ENCODE assay signal across 8 cellular contexts in the genomic region with DNA sequence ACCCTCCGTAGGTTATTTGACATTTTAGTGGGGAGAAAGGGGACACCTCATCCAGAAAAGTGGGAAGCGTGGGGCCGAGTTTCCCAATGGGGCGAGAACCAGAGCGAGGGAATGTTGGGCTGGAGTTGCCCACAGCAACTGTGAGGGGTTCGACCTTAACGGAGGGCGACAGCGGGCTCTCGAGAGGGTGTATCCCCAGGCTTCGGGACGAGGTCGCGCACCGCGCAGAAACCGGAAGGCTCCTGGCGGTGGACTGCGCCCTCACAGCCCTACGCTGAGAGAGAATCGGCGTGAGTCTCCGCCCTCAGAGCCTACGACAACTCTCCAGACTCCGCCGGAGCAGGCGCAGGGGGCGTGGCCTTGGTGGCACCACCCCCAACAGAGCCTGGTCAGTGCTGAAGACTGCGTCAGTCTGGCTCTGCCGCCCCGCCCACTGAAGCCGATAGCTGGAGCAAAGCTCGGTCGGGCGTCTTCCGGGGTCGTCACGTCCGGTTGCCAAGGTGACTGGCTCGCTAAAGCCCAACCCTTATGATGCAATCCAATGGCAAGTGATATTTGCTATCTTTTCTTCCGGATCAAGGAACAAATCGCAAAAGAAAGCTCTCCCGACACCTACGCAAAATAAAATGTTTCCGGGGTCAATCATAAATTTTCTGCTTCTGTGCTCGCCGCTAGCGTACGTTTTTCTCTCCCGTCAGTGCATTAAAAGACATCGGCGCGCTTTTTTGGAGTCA. TPM values are rescaled to one million over a fixed set of nuclear protein-coding genes. Genes with fewer than 3 reads are reported as not detected.
A peak's percentile ranks its signal among the peaks of the same experiment; 100 is the strongest.
DNase-seq lines count a peak whose midpoint lies in the region; ATAC-seq and TF ChIP-seq lines count a peak whose summit lies in the region.

A gene with protein sequence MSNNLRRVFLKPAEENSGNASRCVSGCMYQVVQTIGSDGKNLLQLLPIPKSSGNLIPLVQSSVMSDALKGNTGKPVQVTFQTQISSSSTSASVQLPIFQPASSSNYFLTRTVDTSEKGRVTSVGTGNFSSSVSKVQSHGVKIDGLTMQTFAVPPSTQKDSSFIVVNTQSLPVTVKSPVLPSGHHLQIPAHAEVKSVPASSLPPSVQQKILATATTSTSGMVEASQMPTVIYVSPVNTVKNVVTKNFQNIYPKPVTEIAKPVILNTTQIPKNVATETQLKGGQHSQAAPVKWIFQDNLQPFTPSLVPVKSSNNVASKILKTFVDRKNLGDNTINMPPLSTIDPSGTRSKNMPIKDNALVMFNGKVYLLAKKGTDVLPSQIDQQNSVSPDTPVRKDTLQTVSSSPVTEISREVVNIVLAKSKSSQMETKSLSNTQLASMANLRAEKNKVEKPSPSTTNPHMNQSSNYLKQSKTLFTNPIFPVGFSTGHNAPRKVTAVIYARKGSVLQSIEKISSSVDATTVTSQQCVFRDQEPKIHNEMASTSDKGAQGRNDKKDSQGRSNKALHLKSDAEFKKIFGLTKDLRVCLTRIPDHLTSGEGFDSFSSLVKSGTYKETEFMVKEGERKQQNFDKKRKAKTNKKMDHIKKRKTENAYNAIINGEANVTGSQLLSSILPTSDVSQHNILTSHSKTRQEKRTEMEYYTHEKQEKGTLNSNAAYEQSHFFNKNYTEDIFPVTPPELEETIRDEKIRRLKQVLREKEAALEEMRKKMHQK (minus strand): TSS at position 257 of the 734 bp plus-strand sequence. CDS start 234 bp downstream, at position 23.

- peaks cover 4 to 29% (median 17%) of the 10 kb centered on the region in 4 donors for H3K9me3 ChIP-seq in liver (ENCODE audit: control insufficient read depth in 4 of 4, low read length in 3 of 4)

- DNase-seq in NCI-H774 (lab: John Stamatoyannopoulos, UW) (peak; percentile 96), dermis microvascular lymphatic vessel endothelial cell (ENCODE audit: low read depth in 2 of 2) (peak; percentile 98 to 100)
- DNase-seq in activated CD4-positive, alpha-beta T cell treated with anti-CD3 and anti-CD28 coated beads, Interleukin-2, amount 50 U/mL, for 48 hours, result peak; percentile 100
- DNase-seq in stimulated activated CD4-positive, alpha-beta T cell treated with anti-CD3 and anti-CD28 coated beads, Interleukin-4, amount 100 ng/mL, for 24 hours, result peak; percentile 100

- no peak for TF ChIP-seq RAD21 in liver (IDR thresholded peaks at IDR 0.05)

- H3K9ac ChIP-seq in liver (ENCODE audit: low read depth in 1 of 2, low read length in 2 of 2), result peak within 1 kb of the TSS; percentile 40 to 78

- peak; percentile 94 for ATAC-seq in GM19351 (IDR thresholded peaks at IDR 0.05; ENCODE audit: unreplicated experiment)
- peak; percentile 97 for ATAC-seq in HG03521 (IDR thresholded peaks at IDR 0.05; ENCODE audit: unreplicated experiment)

- 3% methylated on average over 53 of the region's 53 CpGs for WGBS in liver

- peaks cover 0 to 15% (median 6%) of the 10 kb centered on the region in 4 donors for H3K4me1 ChIP-seq in liver (ENCODE audit: control insufficient read depth in 4 of 4, insufficient read depth in 4 of 4, low read length in 3 of 4)

- H3K27ac ChIP-seq in C4-2B (peak within 1 kb of the TSS; percentile 77), liver (ENCODE audit: low read depth in 1 of 2, low read length in 2 of 2) (peak within 1 kb of the TSS; percentile 90 to 94)

- H3K36me3 ChIP-seq in liver (ENCODE audit: control insufficient read depth in 4 of 4, insufficient read depth in 3 of 4, low read depth in 1 of 4, low read length in 3 of 4), result peaks cover 0 to 3% (median 0%) of the 10 kb centered on the region in 4 donors

- peak within 1 kb of the TSS; percentile 72 to 96 (median 85) for H3K4me3 ChIP-seq in liver (ENCODE audit: low read depth in 1 of 3, low read length in 3 of 3)

- TF ChIP-seq CTCF in C4-2B (conservative IDR thresholded peaks at IDR 0.05) (peak; percentile 36; the same call in 1 of the 2 replicates), liver (IDR thresholded peaks at IDR 0.05; ENCODE audit: low read depth, low read length, missing input control) (peak; percentile 45)

- H3K27me3 ChIP-seq in liver (ENCODE audit: control insufficient read depth in 4 of 4, insufficient read depth in 4 of 4, low read length in 3 of 4), result peaks cover 0 to 12% (median 5%) of the 10 kb centered on the region in 4 donors

TF ChIP-seq in liver, 16 proteins besides CTCF, POLR2A, EP300 and RAD21:
- TF ChIP-seq FOXA2 (IDR thresholded peaks at IDR 0.05) (no peak), RXRA (IDR thresholded peaks at IDR 0.05) (peak; percentile 67 to 88), HNF4A (conservative IDR thresholded peaks at IDR 0.05) (peak; percentile 37 to 55), HNF4G (IDR thresholded peaks at IDR 0.05) (peak; percentile 32), SP1 (IDR thresholded peaks at IDR 0.05) (peak; percentile 87), GABPA (IDR thresholded peaks at IDR 0.05 in 1 of 2, conservative IDR thresholded peaks at IDR 0.05 in 1 of 2) (peak; percentile 88 to 99), NR2F2 (IDR thresholded peaks at IDR 0.05) (peak; percentile 49), YY1 (IDR thresholded peaks at IDR 0.05) (no peak), JUND (IDR thresholded peaks at IDR 0.05) (peak; percentile 54 to 85), EGR1 (IDR thresholded peaks at IDR 0.05; ENCODE audit: low read depth in 2 of 2) (peak; percentile 73 to 83), TAF1 (conservative IDR thresholded peaks at IDR 0.05) (peak; percentile 94), FOXA1 (IDR thresholded peaks at IDR 0.05) (no peak)
- TF ChIP-seq, protein P1, sequence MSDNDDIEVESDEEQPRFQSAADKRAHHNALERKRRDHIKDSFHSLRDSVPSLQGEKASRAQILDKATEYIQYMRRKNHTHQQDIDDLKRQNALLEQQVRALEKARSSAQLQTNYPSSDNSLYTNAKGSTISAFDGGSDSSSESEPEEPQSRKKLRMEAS (IDR thresholded peaks at IDR 0.05), result peak; percentile 54
- TF ChIP-seq, protein P2, sequence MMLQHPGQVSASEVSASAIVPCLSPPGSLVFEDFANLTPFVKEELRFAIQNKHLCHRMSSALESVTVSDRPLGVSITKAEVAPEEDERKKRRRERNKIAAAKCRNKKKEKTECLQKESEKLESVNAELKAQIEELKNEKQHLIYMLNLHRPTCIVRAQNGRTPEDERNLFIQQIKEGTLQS (IDR thresholded peaks at IDR 0.05), result peak; percentile 93
- TF ChIP-seq, protein P3, sequence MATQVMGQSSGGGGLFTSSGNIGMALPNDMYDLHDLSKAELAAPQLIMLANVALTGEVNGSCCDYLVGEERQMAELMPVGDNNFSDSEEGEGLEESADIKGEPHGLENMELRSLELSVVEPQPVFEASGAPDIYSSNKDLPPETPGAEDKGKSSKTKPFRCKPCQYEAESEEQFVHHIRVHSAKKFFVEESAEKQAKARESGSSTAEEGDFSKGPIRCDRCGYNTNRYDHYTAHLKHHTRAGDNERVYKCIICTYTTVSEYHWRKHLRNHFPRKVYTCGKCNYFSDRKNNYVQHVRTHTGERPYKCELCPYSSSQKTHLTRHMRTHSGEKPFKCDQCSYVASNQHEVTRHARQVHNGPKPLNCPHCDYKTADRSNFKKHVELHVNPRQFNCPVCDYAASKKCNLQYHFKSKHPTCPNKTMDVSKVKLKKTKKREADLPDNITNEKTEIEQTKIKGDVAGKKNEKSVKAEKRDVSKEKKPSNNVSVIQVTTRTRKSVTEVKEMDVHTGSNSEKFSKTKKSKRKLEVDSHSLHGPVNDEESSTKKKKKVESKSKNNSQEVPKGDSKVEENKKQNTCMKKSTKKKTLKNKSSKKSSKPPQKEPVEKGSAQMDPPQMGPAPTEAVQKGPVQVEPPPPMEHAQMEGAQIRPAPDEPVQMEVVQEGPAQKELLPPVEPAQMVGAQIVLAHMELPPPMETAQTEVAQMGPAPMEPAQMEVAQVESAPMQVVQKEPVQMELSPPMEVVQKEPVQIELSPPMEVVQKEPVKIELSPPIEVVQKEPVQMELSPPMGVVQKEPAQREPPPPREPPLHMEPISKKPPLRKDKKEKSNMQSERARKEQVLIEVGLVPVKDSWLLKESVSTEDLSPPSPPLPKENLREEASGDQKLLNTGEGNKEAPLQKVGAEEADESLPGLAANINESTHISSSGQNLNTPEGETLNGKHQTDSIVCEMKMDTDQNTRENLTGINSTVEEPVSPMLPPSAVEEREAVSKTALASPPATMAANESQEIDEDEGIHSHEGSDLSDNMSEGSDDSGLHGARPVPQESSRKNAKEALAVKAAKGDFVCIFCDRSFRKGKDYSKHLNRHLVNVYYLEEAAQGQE (IDR thresholded peaks at IDR 0.05), result peak; percentile 94
- TF ChIP-seq, protein P4, sequence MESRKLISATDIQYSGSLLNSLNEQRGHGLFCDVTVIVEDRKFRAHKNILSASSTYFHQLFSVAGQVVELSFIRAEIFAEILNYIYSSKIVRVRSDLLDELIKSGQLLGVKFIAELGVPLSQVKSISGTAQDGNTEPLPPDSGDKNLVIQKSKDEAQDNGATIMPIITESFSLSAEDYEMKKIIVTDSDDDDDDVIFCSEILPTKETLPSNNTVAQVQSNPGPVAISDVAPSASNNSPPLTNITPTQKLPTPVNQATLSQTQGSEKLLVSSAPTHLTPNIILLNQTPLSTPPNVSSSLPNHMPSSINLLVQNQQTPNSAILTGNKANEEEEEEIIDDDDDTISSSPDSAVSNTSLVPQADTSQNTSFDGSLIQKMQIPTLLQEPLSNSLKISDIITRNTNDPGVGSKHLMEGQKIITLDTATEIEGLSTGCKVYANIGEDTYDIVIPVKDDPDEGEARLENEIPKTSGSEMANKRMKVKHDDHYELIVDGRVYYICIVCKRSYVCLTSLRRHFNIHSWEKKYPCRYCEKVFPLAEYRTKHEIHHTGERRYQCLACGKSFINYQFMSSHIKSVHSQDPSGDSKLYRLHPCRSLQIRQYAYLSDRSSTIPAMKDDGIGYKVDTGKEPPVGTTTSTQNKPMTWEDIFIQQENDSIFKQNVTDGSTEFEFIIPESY (IDR thresholded peaks at IDR 0.05), result peak; percentile 75

RNA-seq across cellular contexts. Expression of the gene that starts here (rescaled TPM):
- total RNA-seq in dermis microvascular lymphatic vessel endothelial cell (8.5 and 9.4 TPM in 2 replicates), liver (1 to 10 TPM; 6.1 to 7.1 TPM)
- 1 to 10 TPM; 3.9 to 6.3 TPM for polyA plus RNA-seq in liver

Comparison
In these comparisons a context has a peak if more than half of its experiments do, and no peak if none do; other contexts are left out.
1. Peak in every context shown above with its lines: DNase-seq, ATAC-seq, H3K4me3 ChIP-seq and H3K27ac ChIP-seq.